ENCODE assay signal across 14 cellular contexts in the genomic region with DNA sequence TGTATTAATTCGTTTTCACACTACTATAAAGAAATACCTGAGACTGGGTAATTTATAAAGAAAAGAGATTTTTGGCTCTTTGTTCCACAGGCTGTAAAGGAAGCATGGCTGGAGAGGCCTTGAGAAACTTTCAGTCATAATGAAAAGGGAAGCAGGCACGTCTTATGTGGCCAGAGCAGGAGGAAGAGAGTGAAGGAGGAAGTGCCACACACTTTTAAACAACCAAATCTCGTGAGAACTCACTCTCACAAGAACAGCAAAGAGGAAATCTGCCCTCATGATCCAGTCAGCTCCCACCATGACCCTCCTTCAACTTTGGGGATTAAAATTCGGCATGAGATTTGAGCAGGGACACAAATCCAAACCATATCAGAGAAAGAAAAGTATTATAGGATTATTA.
"Had no signal": no experiment of that assay in that cellular context is flagged by ENCODE, and none has a peak within 500 bp of the region (broad histone marks: within the 10 kb centered on the region; RNA-seq: fewer than 3 reads in every experiment).

No MANE protein-coding gene starts in this region.

- ATAC-seq: left colon; naive thymus-derived CD4-positive, alpha-beta T cell had no signal

- DNase-seq: activated CD4-positive, alpha-beta T cell treated with anti-CD3 and anti-CD28 coated beads, Interleukin-2, amount 50 U/mL, for 1 hour; activated naive CD4-positive, alpha-beta T cell treated with anti-CD3 and anti-CD28 coated beads, Interleukin-2, amount 10 ng/mL, durations not matched to agents 7 days and 5 days; adrenal gland; esophagus squamous epithelium; foreskin fibroblast; head of caudate nucleus; left colon; naive thymus-derived CD4-positive, alpha-beta T cell; posterior cingulate gyrus; stimulated activated CD4-positive, alpha-beta T cell treated with anti-CD3 and anti-CD28 coated beads, Interleukin-15, amount 100 ng/mL, for 24 hours; stimulated activated CD4-positive, alpha-beta T cell treated with anti-CD3 and anti-CD28 coated beads, Interleukin-4, amount 100 ng/mL, for 24 hours; testis had no signal

- H3K27ac Mint-ChIP-seq: activated naive CD4-positive, alpha-beta T cell treated with anti-CD3 and anti-CD28 coated beads, Interleukin-2, amount 10 ng/mL, durations not matched to agents 7 days and 5 days; activated T-helper 2 cell treated with anti-CD3 and anti-CD28 coated beads, Interferon-gamma antibody, Interleukin-2, Interleukin-4, amounts not matched to agents 10 μg/mL and 5 μg/mL and 100 μg/mL, durations not matched to agents 14 hours and 24 hours and 36 hours; naive thymus-derived CD4-positive, alpha-beta T cell; stimulated activated naive CD8-positive, alpha-beta T cell treated with anti-CD3 and anti-CD28 coated beads, Interleukin-15, Interleukin-2, amounts not matched to agents 100 ng/mL and 50 ng/mL, for 24 hours had no signal

- H3K4me3 ChIP-seq: adrenal gland, esophagus squamous epithelium, testis had no signal

- H3K36me3 Mint-ChIP-seq: activated naive CD4-positive, alpha-beta T cell treated with anti-CD3 and anti-CD28 coated beads, Interleukin-2, amount 10 ng/mL, durations not matched to agents 7 days and 5 days; naive thymus-derived CD4-positive, alpha-beta T cell had no signal
